2 cellular contexts compared by ENCODE assay signal in genomic region chr11:67572747-67573419, GRCh38.
TF ChIP-seq lines count a peak whose summit lies in the region.

No MANE protein-coding gene starts in this region.

TF ChIP-seq in HCT116, 20 proteins besides CTCF, POLR2A, EP300 and RAD21:
- TF ChIP-seq ZNF274 (IDR thresholded peaks at IDR 0.05; ENCODE audit: low read depth, low read length) = no peak
- peak; percentile 73 for TF ChIP-seq TCF7L2 (IDR thresholded peaks at IDR 0.05; ENCODE audit: borderline replicate concordance, extremely low read depth, insufficient read depth, insufficient read length)

TF ChIP-seq in K562, 482 proteins besides CTCF, POLR2A, EP300 and RAD21 (continues in another document):
- TF ChIP-seq TCF3 (CRISPR knock-in tag; IDR thresholded peaks at IDR 0.05) (peak; percentile 63; the same call in 1 of the 2 replicates), ARID3B (CRISPR knock-in tag; IDR thresholded peaks at IDR 0.05; ENCODE audit: borderline replicate concordance) (0 out of 2 replicates have a peak, but pooled peaks have one; percentile 6), TSC22D4 (tag; IDR thresholded peaks at IDR 0.05) (no peak), YY1 (IDR thresholded peaks at IDR 0.05; ENCODE audit: borderline replicate concordance in 1 of 3, control insufficient read depth in 1 of 3, extremely low read depth in 1 of 3, insufficient read depth in 3 of 3, insufficient read length in 1 of 3, insufficient replicate concordance in 2 of 3, low read depth in 1 of 3, low read length in 2 of 3) (peak in 2 of 3 experiments; percentile 7 to 20), MTA1 (IDR thresholded peaks at IDR 0.05; ENCODE audit: borderline replicate concordance) (peak; percentile 42; the same call in 1 of the 2 replicates), ARNT (IDR thresholded peaks at IDR 0.05) (no peak; a peak in 1 of 4 replicates), MEIS2 (IDR thresholded peaks at IDR 0.05; ENCODE audit: partially characterized antibody) (no peak), CBX2 (IDR thresholded peaks at IDR 0.05; ENCODE audit: insufficient read depth, low read length, poor library complexity, severe bottlenecking) (no peak), ZNF263 (CRISPR knock-in tag; IDR thresholded peaks at IDR 0.05; ENCODE audit: borderline replicate concordance) (no peak), ASH1L (IDR thresholded peaks at IDR 0.05; ENCODE audit: borderline replicate concordance, low read depth, partially characterized antibody) (no peak), RNF2 (IDR thresholded peaks at IDR 0.05) (no peak), FOXK2 (conservative IDR thresholded peaks at IDR 0.05 in 1 of 2, IDR thresholded peaks at IDR 0.05 in 1 of 2; ENCODE audit: low read depth in 2 of 2) (peak; percentile 87 to 89), ZHX1 (conservative IDR thresholded peaks at IDR 0.05; ENCODE audit: low read length) (no peak), ZNF586 (CRISPR knock-in tag; conservative IDR thresholded peaks at IDR 0.05) (no peak), C11orf30 (IDR thresholded peaks at IDR 0.05; ENCODE audit: low read depth) (no peak), BRF2 (IDR thresholded peaks at IDR 0.05; ENCODE audit: borderline replicate concordance, insufficient read depth, insufficient read length) (no peak), TRIM24 (IDR thresholded peaks at IDR 0.05) (0 out of 4 replicates have a peak, but pooled peaks of 1 of the 2 experiments have one; percentile 16), MTA3 (IDR thresholded peaks at IDR 0.05; ENCODE audit: borderline replicate concordance) (peak; percentile 46; the same call in 1 of the 2 replicates), NCOR1 (IDR thresholded peaks at IDR 0.05) (peak; percentile 23; the same call in 1 of the 2 replicates), GABPA (tag; conservative IDR thresholded peaks at IDR 0.05; ENCODE audit: low read depth) (peak; percentile 22; the same call in 1 of the 2 replicates), NFRKB (IDR thresholded peaks at IDR 0.05; ENCODE audit: low read depth) (no peak), DIDO1 (tag; IDR thresholded peaks at IDR 0.05; ENCODE audit: low read depth) (no peak), SRSF7 (optimal IDR thresholded peaks at IDR 0.05; ENCODE audit: low read depth, low read length) (no peak), EP400 (IDR thresholded peaks at IDR 0.05) (peak; percentile 42; the same call in 1 of the 2 replicates), FUS (optimal IDR thresholded peaks at IDR 0.05; ENCODE audit: low read depth, low read length) (no peak), ZSCAN32 (CRISPR knock-in tag; IDR thresholded peaks at IDR 0.05) (no peak), U2AF1 (optimal IDR thresholded peaks at IDR 0.05; ENCODE audit: low read depth, low read length) (no peak), ZNF175 (CRISPR knock-in tag; IDR thresholded peaks at IDR 0.05; ENCODE audit: low read depth) (no peak), LCOR (CRISPR knock-in tag; IDR thresholded peaks at IDR 0.05) (no peak), TAF7 (tag; IDR thresholded peaks at IDR 0.05) (no peak), GABPB2 (CRISPR knock-in tag; conservative IDR thresholded peaks at IDR 0.05) (no peak)
- TF ChIP-seq, protein P1, sequence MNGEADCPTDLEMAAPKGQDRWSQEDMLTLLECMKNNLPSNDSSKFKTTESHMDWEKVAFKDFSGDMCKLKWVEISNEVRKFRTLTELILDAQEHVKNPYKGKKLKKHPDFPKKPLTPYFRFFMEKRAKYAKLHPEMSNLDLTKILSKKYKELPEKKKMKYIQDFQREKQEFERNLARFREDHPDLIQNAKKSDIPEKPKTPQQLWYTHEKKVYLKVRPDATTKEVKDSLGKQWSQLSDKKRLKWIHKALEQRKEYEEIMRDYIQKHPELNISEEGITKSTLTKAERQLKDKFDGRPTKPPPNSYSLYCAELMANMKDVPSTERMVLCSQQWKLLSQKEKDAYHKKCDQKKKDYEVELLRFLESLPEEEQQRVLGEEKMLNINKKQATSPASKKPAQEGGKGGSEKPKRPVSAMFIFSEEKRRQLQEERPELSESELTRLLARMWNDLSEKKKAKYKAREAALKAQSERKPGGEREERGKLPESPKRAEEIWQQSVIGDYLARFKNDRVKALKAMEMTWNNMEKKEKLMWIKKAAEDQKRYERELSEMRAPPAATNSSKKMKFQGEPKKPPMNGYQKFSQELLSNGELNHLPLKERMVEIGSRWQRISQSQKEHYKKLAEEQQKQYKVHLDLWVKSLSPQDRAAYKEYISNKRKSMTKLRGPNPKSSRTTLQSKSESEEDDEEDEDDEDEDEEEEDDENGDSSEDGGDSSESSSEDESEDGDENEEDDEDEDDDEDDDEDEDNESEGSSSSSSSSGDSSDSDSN (IDR thresholded peaks at IDR 0.05; ENCODE audit: borderline replicate concordance in 1 of 2, low read depth in 2 of 2, low read length in 2 of 2) = no peak
- TF ChIP-seq, protein P2, sequence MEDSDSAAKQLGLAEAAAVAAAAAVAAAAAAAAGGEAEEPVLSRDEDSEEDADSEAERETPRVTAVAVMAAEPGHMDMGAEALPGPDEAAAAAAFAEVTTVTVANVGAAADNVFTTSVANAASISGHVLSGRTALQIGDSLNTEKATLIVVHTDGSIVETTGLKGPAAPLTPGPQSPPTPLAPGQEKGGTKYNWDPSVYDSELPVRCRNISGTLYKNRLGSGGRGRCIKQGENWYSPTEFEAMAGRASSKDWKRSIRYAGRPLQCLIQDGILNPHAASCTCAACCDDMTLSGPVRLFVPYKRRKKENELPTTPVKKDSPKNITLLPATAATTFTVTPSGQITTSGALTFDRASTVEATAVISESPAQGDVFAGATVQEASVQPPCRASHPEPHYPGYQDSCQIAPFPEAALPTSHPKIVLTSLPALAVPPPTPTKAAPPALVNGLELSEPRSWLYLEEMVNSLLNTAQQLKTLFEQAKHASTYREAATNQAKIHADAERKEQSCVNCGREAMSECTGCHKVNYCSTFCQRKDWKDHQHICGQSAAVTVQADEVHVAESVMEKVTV (CRISPR knock-in tag; IDR thresholded peaks at IDR 0.05) = peak; percentile 69
- TF ChIP-seq, protein P3, sequence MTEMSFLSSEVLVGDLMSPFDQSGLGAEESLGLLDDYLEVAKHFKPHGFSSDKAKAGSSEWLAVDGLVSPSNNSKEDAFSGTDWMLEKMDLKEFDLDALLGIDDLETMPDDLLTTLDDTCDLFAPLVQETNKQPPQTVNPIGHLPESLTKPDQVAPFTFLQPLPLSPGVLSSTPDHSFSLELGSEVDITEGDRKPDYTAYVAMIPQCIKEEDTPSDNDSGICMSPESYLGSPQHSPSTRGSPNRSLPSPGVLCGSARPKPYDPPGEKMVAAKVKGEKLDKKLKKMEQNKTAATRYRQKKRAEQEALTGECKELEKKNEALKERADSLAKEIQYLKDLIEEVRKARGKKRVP (CRISPR knock-in tag; IDR thresholded peaks at IDR 0.05) = no peak
- TF ChIP-seq, protein P4, sequence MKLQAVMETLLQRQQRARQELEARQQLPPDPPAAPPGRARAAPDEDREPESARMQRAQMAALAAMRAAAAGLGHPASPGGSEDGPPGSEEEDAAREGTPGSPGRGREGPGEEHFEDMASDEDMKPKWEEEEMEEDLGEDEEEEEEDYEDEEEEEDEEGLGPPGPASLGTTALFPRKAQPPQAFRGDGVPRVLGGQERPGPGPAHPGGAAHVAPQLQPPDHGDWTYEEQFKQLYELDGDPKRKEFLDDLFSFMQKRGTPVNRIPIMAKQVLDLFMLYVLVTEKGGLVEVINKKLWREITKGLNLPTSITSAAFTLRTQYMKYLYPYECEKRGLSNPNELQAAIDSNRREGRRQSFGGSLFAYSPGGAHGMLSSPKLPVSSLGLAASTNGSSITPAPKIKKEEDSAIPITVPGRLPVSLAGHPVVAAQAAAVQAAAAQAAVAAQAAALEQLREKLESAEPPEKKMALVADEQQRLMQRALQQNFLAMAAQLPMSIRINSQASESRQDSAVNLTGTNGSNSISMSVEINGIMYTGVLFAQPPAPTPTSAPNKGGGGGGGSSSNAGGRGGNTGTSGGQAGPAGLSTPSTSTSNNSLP (IDR thresholded peaks at IDR 0.05; ENCODE audit: borderline replicate concordance, low read depth, low read length) = no peak; the same call in 1 of the 2 replicates
- TF ChIP-seq, protein P5, sequence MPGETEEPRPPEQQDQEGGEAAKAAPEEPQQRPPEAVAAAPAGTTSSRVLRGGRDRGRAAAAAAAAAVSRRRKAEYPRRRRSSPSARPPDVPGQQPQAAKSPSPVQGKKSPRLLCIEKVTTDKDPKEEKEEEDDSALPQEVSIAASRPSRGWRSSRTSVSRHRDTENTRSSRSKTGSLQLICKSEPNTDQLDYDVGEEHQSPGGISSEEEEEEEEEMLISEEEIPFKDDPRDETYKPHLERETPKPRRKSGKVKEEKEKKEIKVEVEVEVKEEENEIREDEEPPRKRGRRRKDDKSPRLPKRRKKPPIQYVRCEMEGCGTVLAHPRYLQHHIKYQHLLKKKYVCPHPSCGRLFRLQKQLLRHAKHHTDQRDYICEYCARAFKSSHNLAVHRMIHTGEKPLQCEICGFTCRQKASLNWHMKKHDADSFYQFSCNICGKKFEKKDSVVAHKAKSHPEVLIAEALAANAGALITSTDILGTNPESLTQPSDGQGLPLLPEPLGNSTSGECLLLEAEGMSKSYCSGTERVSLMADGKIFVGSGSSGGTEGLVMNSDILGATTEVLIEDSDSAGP (CRISPR knock-in tag; IDR thresholded peaks at IDR 0.05) = no peak
- TF ChIP-seq, protein P6, sequence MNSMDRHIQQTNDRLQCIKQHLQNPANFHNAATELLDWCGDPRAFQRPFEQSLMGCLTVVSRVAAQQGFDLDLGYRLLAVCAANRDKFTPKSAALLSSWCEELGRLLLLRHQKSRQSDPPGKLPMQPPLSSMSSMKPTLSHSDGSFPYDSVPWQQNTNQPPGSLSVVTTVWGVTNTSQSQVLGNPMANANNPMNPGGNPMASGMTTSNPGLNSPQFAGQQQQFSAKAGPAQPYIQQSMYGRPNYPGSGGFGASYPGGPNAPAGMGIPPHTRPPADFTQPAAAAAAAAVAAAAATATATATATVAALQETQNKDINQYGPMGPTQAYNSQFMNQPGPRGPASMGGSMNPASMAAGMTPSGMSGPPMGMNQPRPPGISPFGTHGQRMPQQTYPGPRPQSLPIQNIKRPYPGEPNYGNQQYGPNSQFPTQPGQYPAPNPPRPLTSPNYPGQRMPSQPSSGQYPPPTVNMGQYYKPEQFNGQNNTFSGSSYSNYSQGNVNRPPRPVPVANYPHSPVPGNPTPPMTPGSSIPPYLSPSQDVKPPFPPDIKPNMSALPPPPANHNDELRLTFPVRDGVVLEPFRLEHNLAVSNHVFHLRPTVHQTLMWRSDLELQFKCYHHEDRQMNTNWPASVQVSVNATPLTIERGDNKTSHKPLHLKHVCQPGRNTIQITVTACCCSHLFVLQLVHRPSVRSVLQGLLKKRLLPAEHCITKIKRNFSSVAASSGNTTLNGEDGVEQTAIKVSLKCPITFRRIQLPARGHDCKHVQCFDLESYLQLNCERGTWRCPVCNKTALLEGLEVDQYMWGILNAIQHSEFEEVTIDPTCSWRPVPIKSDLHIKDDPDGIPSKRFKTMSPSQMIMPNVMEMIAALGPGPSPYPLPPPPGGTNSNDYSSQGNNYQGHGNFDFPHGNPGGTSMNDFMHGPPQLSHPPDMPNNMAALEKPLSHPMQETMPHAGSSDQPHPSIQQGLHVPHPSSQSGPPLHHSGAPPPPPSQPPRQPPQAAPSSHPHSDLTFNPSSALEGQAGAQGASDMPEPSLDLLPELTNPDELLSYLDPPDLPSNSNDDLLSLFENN (IDR thresholded peaks at IDR 0.05; ENCODE audit: low read depth in 2 of 2, low read length in 2 of 2) = no peak
- TF ChIP-seq, protein P7, sequence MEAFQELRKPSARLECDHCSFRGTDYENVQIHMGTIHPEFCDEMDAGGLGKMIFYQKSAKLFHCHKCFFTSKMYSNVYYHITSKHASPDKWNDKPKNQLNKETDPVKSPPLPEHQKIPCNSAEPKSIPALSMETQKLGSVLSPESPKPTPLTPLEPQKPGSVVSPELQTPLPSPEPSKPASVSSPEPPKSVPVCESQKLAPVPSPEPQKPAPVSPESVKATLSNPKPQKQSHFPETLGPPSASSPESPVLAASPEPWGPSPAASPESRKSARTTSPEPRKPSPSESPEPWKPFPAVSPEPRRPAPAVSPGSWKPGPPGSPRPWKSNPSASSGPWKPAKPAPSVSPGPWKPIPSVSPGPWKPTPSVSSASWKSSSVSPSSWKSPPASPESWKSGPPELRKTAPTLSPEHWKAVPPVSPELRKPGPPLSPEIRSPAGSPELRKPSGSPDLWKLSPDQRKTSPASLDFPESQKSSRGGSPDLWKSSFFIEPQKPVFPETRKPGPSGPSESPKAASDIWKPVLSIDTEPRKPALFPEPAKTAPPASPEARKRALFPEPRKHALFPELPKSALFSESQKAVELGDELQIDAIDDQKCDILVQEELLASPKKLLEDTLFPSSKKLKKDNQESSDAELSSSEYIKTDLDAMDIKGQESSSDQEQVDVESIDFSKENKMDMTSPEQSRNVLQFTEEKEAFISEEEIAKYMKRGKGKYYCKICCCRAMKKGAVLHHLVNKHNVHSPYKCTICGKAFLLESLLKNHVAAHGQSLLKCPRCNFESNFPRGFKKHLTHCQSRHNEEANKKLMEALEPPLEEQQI (IDR thresholded peaks at IDR 0.05) = 0 out of 2 replicates have a peak, but pooled peaks have one; percentile 21
